ENCODE assay signal across 21 cellular contexts in the genomic region with DNA sequence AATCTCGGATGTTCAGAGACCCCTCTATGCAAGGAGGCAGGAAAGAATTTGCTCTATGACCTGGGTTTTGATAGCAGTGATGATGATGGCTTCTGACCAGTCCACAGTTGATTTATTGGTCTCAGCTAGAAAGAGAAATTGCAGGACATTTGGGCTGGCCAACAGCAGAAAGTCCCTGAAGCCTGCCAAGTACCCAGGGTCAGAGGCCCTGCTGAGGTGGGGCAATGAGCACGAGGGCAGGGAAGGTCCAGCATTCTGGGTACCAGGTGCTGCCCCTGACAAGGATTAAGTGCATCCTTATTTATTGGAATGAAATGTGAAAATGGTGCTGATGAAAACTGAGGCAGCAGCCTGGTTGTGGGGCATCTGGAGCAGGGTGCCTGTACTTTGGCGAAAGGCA. TPM values are rescaled to one million over a fixed set of nuclear protein-coding genes. Genes with fewer than 3 reads are reported as not detected.
DNase-seq lines count a peak whose midpoint lies in the region; ATAC-seq and TF ChIP-seq lines count a peak whose summit lies in the region.
"Had no signal": no experiment of that assay in that cellular context is flagged by ENCODE, and none has a peak within 500 bp of the region (broad histone marks: within the 10 kb centered on the region; RNA-seq: fewer than 3 reads in every experiment).

No MANE protein-coding gene starts in this region.

- DNase-seq in Right ventricle myocardium superior (peak; percentile 4), Right ventricle myocardium inferior (ENCODE audit: missing footprints) (no peak), endodermal cell (no peak), posterior vena cava (ENCODE audit: low spot score) (peak; percentile 31), aorta (peak; percentile 15 to 40), nephron progenitor cell (no peak), GM03348 (ENCODE audit: low spot score) (no peak), erythroblast (lab: John Stamatoyannopoulos, UW) (no peak)
- DNase-seq: C1 segment of cervical spinal cord; Caco-2; CD4-positive, alpha-beta memory T cell; KBM-7; MV-4-11; NCI-H1105; NCI-H1436 treated with DMSO at 0.1 percent for 48 hours; NCI-H187 treated with DMSO at 0.1 percent for 48 hours; NCI-H524 treated with DMSO at 0.1 percent for 48 hours; NCI-H774; NK-92 treated with Interleukin-12 subunit alpha and Interleukin-12 subunit beta, amount 100 ng/mL, for 24 hours; PC-3; SHP77 had no signal

- H3K4me3 Mint-ChIP-seq in endodermal cell (no peak overlapping the region), nephron progenitor cell (no peak overlapping the region)
- H3K4me3 Mint-ChIP-seq: CD4-positive, alpha-beta memory T cell had no signal

- H3K36me3 ChIP-seq in endodermal cell (ENCODE audit: control insufficient read depth, insufficient read depth, low read length) (no peaks in the 10 kb centered on the region), aorta (ENCODE audit: control insufficient read depth in 1 of 2, insufficient read depth in 2 of 2, low read length in 1 of 2) (no peaks in the 10 kb centered on the region)

- H3K27ac Mint-ChIP-seq in endodermal cell = no peak overlapping the region
- no peak overlapping the region for H3K27ac Mint-ChIP-seq in nephron progenitor cell
- H3K27ac Mint-ChIP-seq: CD4-positive, alpha-beta memory T cell had no signal

- H3K4me3 ChIP-seq in endodermal cell (ENCODE audit: low read length) (no peak overlapping the region), aorta (ENCODE audit: low read length in 2 of 2) (no peak overlapping the region)

- H3K9me3 ChIP-seq in endodermal cell (ENCODE audit: control insufficient read depth, low read length) (no peaks in the 10 kb centered on the region), aorta (ENCODE audit: control insufficient read depth, low read length) (no peaks in the 10 kb centered on the region)
- H3K9me3 ChIP-seq: Caco-2 had no signal

- no peaks in the 10 kb centered on the region for H3K4me1 ChIP-seq in endodermal cell (ENCODE audit: control insufficient read depth, insufficient read depth, low read length)
- H3K4me1 ChIP-seq in aorta (ENCODE audit: control insufficient read depth in 1 of 2, insufficient read depth in 2 of 2, low read length in 2 of 2) = no peaks in the 10 kb centered on the region
- H3K4me1 ChIP-seq: Caco-2 had no signal

- TF ChIP-seq CTCF in endodermal cell (conservative IDR thresholded peaks at IDR 0.05) = no peak
- TF ChIP-seq CTCF in nephron progenitor cell (IDR thresholded peaks at IDR 0.05) = no peak

- peak overlapping the region; percentile 36 for H3K27ac ChIP-seq in endodermal cell (ENCODE audit: low read depth, low read length)
- no peak overlapping the region for H3K27ac ChIP-seq in aorta (ENCODE audit: low read depth in 1 of 2, low read length in 2 of 2)

- no peaks in the 10 kb centered on the region for H3K27me3 ChIP-seq in endodermal cell (ENCODE audit: control insufficient read depth, insufficient read depth, low read length, poor library complexity, severe bottlenecking)
- H3K27me3 ChIP-seq in aorta (ENCODE audit: control insufficient read depth in 1 of 2, insufficient read depth in 2 of 2, low read length in 1 of 2) = no peaks in the 10 kb centered on the region

- no peak overlapping the region for H3K9ac ChIP-seq in endodermal cell (ENCODE audit: extremely low read depth, low read length, poor library complexity, severe bottlenecking)

- WGBS in endodermal cell (ENCODE audit: insufficient coverage in 1 of 2, insufficient read length in 1 of 2), 2 experiments = 80 to 93% methylated on average over 3 of the region's 3 CpGs
- WGBS in aorta, 2 donors = 70 to 74% methylated on average over 3 of the region's 3 CpGs

- ATAC-seq in Right ventricle myocardium superior (ENCODE audit: poor library complexity) = no peak
- ATAC-seq in Right ventricle myocardium inferior = no peak
- ATAC-seq in aorta (ENCODE audit: low FRiP score) = no peak
- ATAC-seq: PC-3 had no signal

- TF ChIP-seq POLR2A in erythroblast (IDR thresholded peaks at IDR 0.05; ENCODE audit: low read length) = no peak

- H3K4me1 Mint-ChIP-seq in endodermal cell (no peaks in the 10 kb centered on the region), nephron progenitor cell (peaks cover 12% of the 10 kb centered on the region)
- H3K4me1 Mint-ChIP-seq: CD4-positive, alpha-beta memory T cell had no signal

- no peaks in the 10 kb centered on the region for H3K27me3 Mint-ChIP-seq in endodermal cell (ENCODE audit: insufficient read depth)
- no peaks in the 10 kb centered on the region for H3K27me3 Mint-ChIP-seq in nephron progenitor cell (ENCODE audit: low read depth, poor library complexity)

- no peaks in the 10 kb centered on the region for H3K36me3 Mint-ChIP-seq in endodermal cell (ENCODE audit: low read depth)
- no peaks in the 10 kb centered on the region for H3K36me3 Mint-ChIP-seq in nephron progenitor cell (ENCODE audit: low read depth)
- H3K36me3 Mint-ChIP-seq: CD4-positive, alpha-beta memory T cell had no signal

- intact Hi-C loops in Right ventricle myocardium superior (cut with DNase I) (no loop called here), Right ventricle myocardium inferior (cut with DNase I) (no loop called here), posterior vena cava (cut with DNase I) (no loop called here), aorta (cut with DNase I) (no loop called here)

- H3K9me3 Mint-ChIP-seq in endodermal cell (peaks cover 4% of the 10 kb centered on the region), nephron progenitor cell (no peaks in the 10 kb centered on the region)
- H3K9me3 Mint-ChIP-seq: CD4-positive, alpha-beta memory T cell had no signal

RNA-seq across cellular contexts. Expression of gene C3orf62, which starts 19.8 kb away (rescaled TPM):
- total RNA-seq in Right ventricle myocardium superior (2.6 TPM), Right ventricle myocardium inferior (2.1 TPM), endodermal cell (1 to 10 TPM; 3.6 to 4.8 TPM), posterior vena cava (1 to 10 TPM; 2.6 to 3.3 TPM), aorta (1 to 10 TPM; 4.3 to 5.9 TPM)
- 3.4 TPM for polyA plus RNA-seq in endodermal cell (2013, experiment 1 of 2)
- polyA plus RNA-seq in endodermal cell (2013, experiment 2 of 2) = 4.7 TPM
- polyA plus RNA-seq in aorta = 1 to 10 TPM; 3.8 to 8.0 TPM

Comparison
In these comparisons a context has a peak if more than half of its experiments do, and no peak if none do; other contexts are left out.
1. DNase-seq: peak in Right ventricle myocardium superior (single experiment), posterior vena cava (single experiment) and aorta (2 of 2); none in Right ventricle myocardium inferior (single experiment), endodermal cell (single experiment), nephron progenitor cell (single experiment), GM03348 (single experiment) and erythroblast (0 of 2).